11 cellular contexts compared by ENCODE assay signal in the genomic region with DNA sequence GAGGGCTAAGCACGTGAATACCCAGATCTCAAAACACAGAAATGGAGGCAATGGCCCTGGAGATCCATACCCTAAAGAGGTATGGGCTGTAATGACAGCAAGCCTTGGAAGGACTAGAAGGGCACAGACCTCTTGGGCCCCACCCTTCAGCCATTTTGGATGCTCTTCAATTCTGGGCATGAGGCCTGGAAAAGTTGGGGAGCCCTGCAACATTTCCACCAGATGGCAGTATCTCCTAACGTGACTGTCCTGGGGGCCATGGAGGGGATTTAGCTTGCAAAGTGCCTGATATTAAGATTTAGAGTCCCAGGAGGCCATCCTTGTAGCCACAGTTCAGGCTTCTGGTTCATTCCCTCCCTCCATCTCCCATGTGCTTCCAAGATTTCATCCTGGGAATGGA.
A peak's percentile ranks its signal among the peaks of the same experiment; 100 is the strongest.
DNase-seq lines count a peak whose midpoint lies in the region; ATAC-seq, FAIRE-seq and TF ChIP-seq lines count a peak whose summit lies in the region.
"Had no signal": no experiment of that assay in that cellular context is flagged by ENCODE, and none has a peak within 500 bp of the region (broad histone marks: within the 10 kb centered on the region; RNA-seq: fewer than 3 reads in every experiment).

No MANE protein-coding gene starts in this region.

- no peak for TF ChIP-seq POLR2A in H54 (IDR thresholded peaks at IDR 0.05; ENCODE audit: low read depth, low read length)

- TF ChIP-seq CTCF in D721Med (IDR thresholded peaks at IDR 0.05; ENCODE audit: insufficient read depth, missing control alignments), result peak; percentile 20

- ATAC-seq in HG03565 (IDR thresholded peaks at IDR 0.05; ENCODE audit: unreplicated experiment) (no peak), HG02588 (IDR thresholded peaks at IDR 0.05; ENCODE audit: unreplicated experiment) (no peak)

- H3K27me3 ChIP-seq in iPS DF 6.9 (ENCODE audit: control insufficient read depth, insufficient read depth, low read length), result no peaks in the 10 kb centered on the region

- DNase-seq in D721Med (ENCODE audit: insufficient read length, low spot score), result no peak
- DNase-seq in H54 (ENCODE audit: insufficient read length, low spot score), result peak; percentile 47
- DNase-seq in SW480 (ENCODE audit: low spot score), result peak; percentile 27
- DNase-seq in iPS DF 6.9 (ENCODE audit: low read depth, low spot score), result peak; percentile 18
- no peak for DNase-seq in kidney glomerular epithelial cell (lab: John Stamatoyannopoulos, UW)
- no peak for DNase-seq in NK-92 treated with Interleukin-12 subunit alpha and Interleukin-12 subunit beta, amount 100 ng/mL, for 24 hours (lab: John Stamatoyannopoulos, UW)
- DNase-seq: effector memory CD4-positive, alpha-beta T cell; NCI-H226 had no signal

- no peaks in the 10 kb centered on the region for H3K36me3 ChIP-seq in iPS DF 6.9 (ENCODE audit: control insufficient read depth, insufficient read depth, low read length)

- no peak overlapping the region for H3K27ac ChIP-seq in iPS DF 6.9 (ENCODE audit: low read length)

- no peaks in the 10 kb centered on the region for H3K9me3 ChIP-seq in iPS DF 6.9 (ENCODE audit: control insufficient read depth, insufficient read depth, low read length)

- no peak overlapping the region for H3K4me3 ChIP-seq in iPS DF 6.9 (ENCODE audit: low read length)

- no CpG with 5 or more reads among the region's 2 CpGs for WGBS in iPS DF 6.9 (ENCODE audit: insufficient coverage, insufficient read length)

- FAIRE-seq in D721Med (lab: Jason Lieb, UNC) (no peak), H54 (lab: Jason Lieb, UNC) (no peak)
- FAIRE-seq: HTR-8/SVneo had no signal

- H3K4me1 ChIP-seq in iPS DF 6.9 (ENCODE audit: control insufficient read depth, insufficient read depth, low read length), result no peaks in the 10 kb centered on the region; the same call in 1 of the 2 replicates

Comparison
In these comparisons a context has a peak if more than half of its experiments do, and no peak if none do; other contexts are left out.
1. DNase-seq: peak in H54 (single experiment), SW480 (single experiment) and iPS DF 6.9 (single experiment); none in D721Med (single experiment), kidney glomerular epithelial cell (single experiment) and NK-92 treated with Interleukin-12 subunit alpha and Interleukin-12 subunit beta, amount 100 ng/mL, for 24 hours (single experiment).